Comparison of ENCODE assay signal across 8 cellular contexts in genomic region chr6:97440590-97441176, GRCh38.
DNase-seq lines count a peak whose midpoint lies in the region; ATAC-seq, FAIRE-seq and TF ChIP-seq lines count a peak whose summit lies in the region.

No MANE protein-coding gene starts in this region.

- H3K4me3 Mint-ChIP-seq in CD8-positive, alpha-beta T cell, result no peak overlapping the region

- H3K4me1 ChIP-seq in RWPE2 (ENCODE audit: insufficient read depth, poor library complexity, severe bottlenecking), result no peaks in the 10 kb centered on the region
- peaks cover 5% of the 10 kb centered on the region for H3K4me1 ChIP-seq in left ventricle myocardium inferior
- H3K4me1 ChIP-seq in CD8-positive, alpha-beta T cell (ENCODE audit: insufficient read depth, low read length), result no peaks in the 10 kb centered on the region

- ATAC-seq in RWPE2 (ENCODE audit: low read depth) (peak; percentile 80), HG03521 (IDR thresholded peaks at IDR 0.05; ENCODE audit: unreplicated experiment) (no peak)
- ATAC-seq in CD8-positive, alpha-beta T cell, result no peak

- H3K27me3 ChIP-seq in RWPE2 (ENCODE audit: insufficient read depth, poor library complexity, severe bottlenecking) (peaks cover 10% of the 10 kb centered on the region), left ventricle myocardium inferior (ENCODE audit: low read depth) (no peaks in the 10 kb centered on the region)
- no peaks in the 10 kb centered on the region for H3K27me3 ChIP-seq in CD8-positive, alpha-beta T cell (ENCODE audit: insufficient read depth, low read length)

- POLR2A ChIA-PET in CD8-positive, alpha-beta T cell (lab: Charles Lee), result no interaction called here

- H3K36me3 Mint-ChIP-seq in CD8-positive, alpha-beta T cell, result no peaks in the 10 kb centered on the region

- no peak overlapping the region for H3K27ac ChIP-seq in RWPE2 (ENCODE audit: poor library complexity, severe bottlenecking)
- H3K27ac ChIP-seq in left ventricle myocardium inferior (replicated peaks), result no peak overlapping the region
- no peak overlapping the region for H3K27ac ChIP-seq in CD8-positive, alpha-beta T cell (ENCODE audit: low read depth, low read length)

- H3K36me3 ChIP-seq in RWPE2 (ENCODE audit: low read depth) (no peaks in the 10 kb centered on the region), left ventricle myocardium inferior (no peaks in the 10 kb centered on the region)
- H3K36me3 ChIP-seq in CD8-positive, alpha-beta T cell (ENCODE audit: insufficient read depth, low read length), result no peaks in the 10 kb centered on the region

- H3K27me3 Mint-ChIP-seq in CD8-positive, alpha-beta T cell (ENCODE audit: low read depth), result peaks cover 6% of the 10 kb centered on the region

- TF ChIP-seq CTCF in GM12875 (IDR thresholded peaks at IDR 0.05; ENCODE audit: borderline replicate concordance, insufficient read depth, low read depth, low read length) (0 out of 2 replicates have a peak, but pooled peaks have one; percentile 2), RWPE2 (IDR thresholded peaks at IDR 0.05; ENCODE audit: poor library complexity, severe bottlenecking) (peak; percentile 29), left ventricle myocardium inferior (IDR thresholded peaks at IDR 0.05; ENCODE audit: borderline replicate concordance) (peak; percentile 48)
- no peak for TF ChIP-seq CTCF in CD8-positive, alpha-beta T cell (IDR thresholded peaks at IDR 0.05)

- H3K27ac Mint-ChIP-seq in CD8-positive, alpha-beta T cell, result no peak overlapping the region

- no peak for FAIRE-seq in HTR-8/SVneo (lab: Jason Lieb, UNC)

- CTCF ChIA-PET in CD8-positive, alpha-beta T cell (lab: Charles Lee), result interaction anchor here (0.7 kb wide), 1 partner anchor 1679 kb away, joined by 3 read pairs; no protein-coding TSS in a partner anchor

- H3K9me3 ChIP-seq in RWPE2 (ENCODE audit: severe bottlenecking) (no peaks in the 10 kb centered on the region), left ventricle myocardium inferior (replicated peaks) (no peaks in the 10 kb centered on the region)
- no peaks in the 10 kb centered on the region for H3K9me3 ChIP-seq in CD8-positive, alpha-beta T cell (ENCODE audit: low read length)

- H3K4me3 ChIP-seq in GM12875 (ENCODE audit: low read depth, low read length) (no peak overlapping the region), RWPE2 (ENCODE audit: severe bottlenecking) (no peak overlapping the region), left ventricle myocardium inferior (no peak overlapping the region)
- no peak overlapping the region for H3K4me3 ChIP-seq in CD8-positive, alpha-beta T cell (ENCODE audit: low read depth, low read length)

- intact Hi-C loops in left ventricle myocardium inferior (cut with micrococcal nuclease), result no loop called here
- intact Hi-C loops in CD8-positive, alpha-beta T cell (cut with DNase I, micrococcal nuclease), result no loop called here

- H3K9me3 Mint-ChIP-seq in CD8-positive, alpha-beta T cell, result no peaks in the 10 kb centered on the region

- DNase-seq in HTR-8/SVneo (ENCODE audit: insufficient read length, low spot score) (peak; percentile 7), RWPE2 (ENCODE audit: low spot score) (no peak), left ventricle myocardium inferior (no peak), T-helper 9 cell (no peak)
- no peak for DNase-seq in CD8-positive, alpha-beta T cell
- no peak for DNase-seq in activated T-cell treated with anti-CD3 and anti-CD28 coated beads, Interleukin-2, amount 50 U/mL, for 1 hour

- H3K4me1 Mint-ChIP-seq in CD8-positive, alpha-beta T cell (ENCODE audit: low read depth), result no peaks in the 10 kb centered on the region
